ENCODE assay signal across 32 cellular contexts in genomic region chr2:174820361-174820760, GRCh38. TPM values are rescaled to one million over a fixed set of nuclear protein-coding genes. Genes with fewer than 3 reads are reported as not detected.
"Had no signal": no experiment of that assay in that cellular context is flagged by ENCODE, and none has a peak within 500 bp of the region (broad histone marks: within the 10 kb centered on the region; RNA-seq: fewer than 3 reads in every experiment).

No MANE protein-coding gene starts in this region.

- DNase-seq: activated B cell treated with CpG ODN at 0.5 μM for 24 hours; activated CD4-positive, alpha-beta T cell treated with anti-CD3 and anti-CD28 coated beads for 48 hours; activated CD4-positive, alpha-beta T cell treated with anti-CD3 and anti-CD28 coated beads, Interleukin-2, amount 50 U/mL, for 1 hour; activated CD4-positive, alpha-beta T cell treated with anti-CD3 and anti-CD28 coated beads, Interleukin-2, amount 50 U/mL, for 48 hours; activated CD8-positive, alpha-beta memory T cell treated with anti-CD3 and anti-CD28 coated beads for 24 hours; activated CD8-positive, alpha-beta T cell treated with anti-CD3 and anti-CD28 coated beads for 36 hours; activated effector memory CD4-positive, alpha-beta T cell treated with Interleukin-2 at 50 U/mL for 16 hours; activated gamma-delta T cell treated with Interleukin-2 at 50 U/mL for 16 hours; activated naive CD4-positive, alpha-beta T cell treated with anti-CD3 and anti-CD28 coated beads for 36 hours; activated naive CD8-positive, alpha-beta T cell treated with anti-CD3 and anti-CD28 coated beads for 36 hours; activated naive CD8-positive, alpha-beta T cell treated with anti-CD3 and anti-CD28 coated beads, Interleukin-2, amount 50 U/mL, for 24 hours; activated T-cell treated with anti-CD3 and anti-CD28 coated beads, Interleukin-2, amount 50 U/mL, for 4 hours; adrenal gland; aorta; central memory CD4-positive, alpha-beta T cell; cerebellar nuclear complex; colonic mucosa; effector CD8-positive, alpha-beta T cell; foreskin keratinocyte; gastrocnemius medialis; glutamatergic neuron; T-helper 2 cell had no signal

- H3K9me3 Mint-ChIP-seq: activated B cell treated with CpG ODN at 0.5 μM for 24 hours; activated CD8-positive, alpha-beta T cell treated with anti-CD3 and anti-CD28 coated beads for 36 hours; activated naive CD4-positive, alpha-beta T cell treated with anti-CD3 and anti-CD28 coated beads for 36 hours; activated naive CD4-positive, alpha-beta T cell treated with anti-CD3 and anti-CD28 coated beads, Interleukin-2, amount 50 U/mL, for 24 hours; activated naive CD8-positive, alpha-beta T cell treated with anti-CD3 and anti-CD28 coated beads for 36 hours; activated naive CD8-positive, alpha-beta T cell treated with anti-CD3 and anti-CD28 coated beads, Interleukin-2, amount 50 U/mL, for 24 hours; activated T-cell treated with anti-CD3 and anti-CD28 coated beads, Interleukin-2, amount 50 U/mL, for 4 hours; activated T-helper 17 cell treated with anti-CD3 and anti-CD28 coated beads, Interleukin-2, amount 50 U/mL, for 72 hours had no signal

- H3K4me3 ChIP-seq: adrenal gland, breast epithelium, cardiac muscle cell, colonic mucosa, gastrocnemius medialis had no signal

- ATAC-seq: activated CD4-positive, CD25-positive, alpha-beta regulatory T cell treated with anti-CD3 and anti-CD28 coated beads, Interleukin-2, amount 50 U/mL, for 24 hours; activated CD8-positive, alpha-beta T cell treated with anti-CD3 and anti-CD28 coated beads for 36 hours; activated naive CD8-positive, alpha-beta T cell treated with anti-CD3 and anti-CD28 coated beads, Interleukin-2, amount 50 U/mL, for 24 hours; activated T-cell treated with anti-CD3 and anti-CD28 coated beads, Interleukin-2, amount 50 U/mL, for 4 hours; activated T-helper 17 cell treated with anti-CD3 and anti-CD28 coated beads, Interleukin-2, amount 50 U/mL, for 72 hours; esophagus mucosa; foreskin keratinocyte; gastrocnemius medialis had no signal

- H3K4me1 Mint-ChIP-seq: activated B cell treated with CpG ODN at 0.5 μM for 24 hours; activated naive CD4-positive, alpha-beta T cell treated with anti-CD3 and anti-CD28 coated beads, Interleukin-2, amount 50 U/mL, for 24 hours; activated naive CD8-positive, alpha-beta T cell treated with anti-CD3 and anti-CD28 coated beads for 36 hours; activated naive CD8-positive, alpha-beta T cell treated with anti-CD3 and anti-CD28 coated beads, Interleukin-2, amount 50 U/mL, for 24 hours; activated T-helper 17 cell treated with anti-CD3 and anti-CD28 coated beads, Interleukin-2, amount 50 U/mL, for 72 hours had no signal

- H3K4me3 Mint-ChIP-seq: activated B cell treated with CpG ODN at 0.5 μM for 24 hours; activated CD8-positive, alpha-beta T cell treated with anti-CD3 and anti-CD28 coated beads for 36 hours; activated naive CD4-positive, alpha-beta T cell treated with anti-CD3 and anti-CD28 coated beads for 36 hours; activated naive CD4-positive, alpha-beta T cell treated with anti-CD3 and anti-CD28 coated beads, Interleukin-2, amount 50 U/mL, for 24 hours; activated naive CD8-positive, alpha-beta T cell treated with anti-CD3 and anti-CD28 coated beads for 36 hours; activated naive CD8-positive, alpha-beta T cell treated with anti-CD3 and anti-CD28 coated beads, Interleukin-2, amount 50 U/mL, for 24 hours; activated T-cell treated with anti-CD3 and anti-CD28 coated beads, Interleukin-2, amount 50 U/mL, for 4 hours; activated T-helper 17 cell treated with anti-CD3 and anti-CD28 coated beads, Interleukin-2, amount 50 U/mL, for 72 hours; brain had no signal

- H3K9me3 ChIP-seq: adrenal gland, breast epithelium, colonic mucosa, gastrocnemius medialis had no signal

- H3K27ac ChIP-seq: adrenal gland, breast epithelium, cardiac muscle cell, colonic mucosa, foreskin keratinocyte, gastrocnemius medialis had no signal

- H3K4me1 ChIP-seq: breast epithelium, colonic mucosa, foreskin keratinocyte, gastrocnemius medialis had no signal

- FAIRE-seq: endometrium had no signal

- H3K36me3 ChIP-seq: adrenal gland, breast epithelium, cardiac muscle cell, colonic mucosa, gastrocnemius medialis had no signal

- H3K27me3 Mint-ChIP-seq: activated CD8-positive, alpha-beta T cell treated with anti-CD3 and anti-CD28 coated beads for 36 hours; activated naive CD4-positive, alpha-beta T cell treated with anti-CD3 and anti-CD28 coated beads, Interleukin-2, amount 50 U/mL, for 24 hours; activated naive CD8-positive, alpha-beta T cell treated with anti-CD3 and anti-CD28 coated beads for 36 hours; activated naive CD8-positive, alpha-beta T cell treated with anti-CD3 and anti-CD28 coated beads, Interleukin-2, amount 50 U/mL, for 24 hours; activated T-helper 17 cell treated with anti-CD3 and anti-CD28 coated beads, Interleukin-2, amount 50 U/mL, for 72 hours; brain had no signal

- H3K27ac Mint-ChIP-seq: activated B cell treated with CpG ODN at 0.5 μM for 24 hours; activated CD8-positive, alpha-beta T cell treated with anti-CD3 and anti-CD28 coated beads for 36 hours; activated naive CD4-positive, alpha-beta T cell treated with anti-CD3 and anti-CD28 coated beads for 36 hours; activated naive CD4-positive, alpha-beta T cell treated with anti-CD3 and anti-CD28 coated beads, Interleukin-2, amount 50 U/mL, for 24 hours; activated naive CD8-positive, alpha-beta T cell treated with anti-CD3 and anti-CD28 coated beads for 36 hours; activated naive CD8-positive, alpha-beta T cell treated with anti-CD3 and anti-CD28 coated beads, Interleukin-2, amount 50 U/mL, for 24 hours; activated T-helper 17 cell treated with anti-CD3 and anti-CD28 coated beads, Interleukin-2, amount 50 U/mL, for 72 hours; brain had no signal

- H3K27me3 ChIP-seq: adrenal gland, breast epithelium, cardiac muscle cell, colonic mucosa, foreskin keratinocyte, gastrocnemius medialis had no signal

RNA-seq across cellular contexts. Expression of gene CHRNA1, which starts 56.1 kb away (rescaled TPM):
- total RNA-seq: activated B cell treated with CpG ODN at 0.5 μM for 24 hours; activated CD8-positive, alpha-beta T cell treated with anti-CD3 and anti-CD28 coated beads for 36 hours; activated naive CD4-positive, alpha-beta T cell treated with anti-CD3 and anti-CD28 coated beads for 36 hours; activated naive CD8-positive, alpha-beta T cell treated with anti-CD3 and anti-CD28 coated beads for 36 hours; activated T-cell treated with anti-CD3 and anti-CD28 coated beads, Interleukin-2, amount 50 U/mL, for 4 hours; aorta; epithelial cell of proximal tubule; esophagus mucosa; foreskin keratinocyte; T-helper 1 cell treated with Interleukin-12 subunit alpha and Interleukin-12 subunit beta and Interleukin-4 antibody, amounts not matched to agents 30 ng/mL and 1 ng/mL, for 36 hours had no signal
- polyA plus RNA-seq: adrenal gland, cardiac muscle cell, foreskin keratinocyte had no signal
